Comparison of ENCODE assay signal across 13 cellular contexts in genomic region chr12:6330192-6330591, GRCh38. TPM values are rescaled to one million over a fixed set of nuclear protein-coding genes. Genes with fewer than 3 reads are reported as not detected.
DNase-seq lines count a peak whose midpoint lies in the region; ATAC-seq, FAIRE-seq and TF ChIP-seq lines count a peak whose summit lies in the region.
"Had no signal": no experiment of that assay in that cellular context is flagged by ENCODE, and none has a peak within 500 bp of the region (broad histone marks: within the 10 kb centered on the region; RNA-seq: fewer than 3 reads in every experiment).

No MANE protein-coding gene starts in this region.

- POLR2A ChIA-PET in A549 (lab: Yijun Ruan, JAX): interaction anchor here (1.4 kb wide), 1 partner anchor 33 kb away, joined by 4 read pairs; no protein-coding TSS in a partner anchor

- WGBS in A549 (ENCODE audit: missing lambda C conversion rate): 90% methylated on average over 5 of the region's 5 CpGs

- H3K4me1 ChIP-seq in A549 (peaks cover 100% of the 10 kb centered on the region), Peyer's patch (peaks cover 0 to 53% (median 12%) of the 10 kb centered on the region in 4 donors), muscle layer of duodenum (ENCODE audit: control insufficient read depth in 1 of 2, insufficient read depth in 2 of 2, low read length in 2 of 2) (peaks cover 17 to 46% of the 10 kb centered on the region in 2 donors), foreskin keratinocyte (peaks cover 27% of the 10 kb centered on the region)

- no peak for TF ChIP-seq RAD21 in A549 (conservative IDR thresholded peaks at IDR 0.05 in 1 of 2, IDR thresholded peaks at IDR 0.05 in 1 of 2)

- TF ChIP-seq POLR2A in A549 (IDR thresholded peaks at IDR 0.05; ENCODE audit: low read length): no peak
- TF ChIP-seq POLR2A in Peyer's patch (IDR thresholded peaks at IDR 0.05): no peak

- TF ChIP-seq CTCF in A549 (IDR thresholded peaks at IDR 0.05): no peak
- TF ChIP-seq CTCF in Peyer's patch (IDR thresholded peaks at IDR 0.05): no peak
- no peak for TF ChIP-seq CTCF in foreskin keratinocyte (conservative IDR thresholded peaks at IDR 0.05)

- FAIRE-seq in A549 (lab: Jason Lieb, UNC): no peak

- TF ChIP-seq EP300 in A549 (IDR thresholded peaks at IDR 0.05): no peak

- CTCF ChIA-PET in A549 (lab: Yijun Ruan, JAX): interaction anchor here (1.0 to 29.7 kb wide), 7 partner anchors 10 to 136 kb away, joined by 3 to 705 read pairs (median 4); partner anchors contain the start of genes LTBR and SCNN1A

- H3K4me3 ChIP-seq in A549: no peak overlapping the region
- no peak overlapping the region for H3K4me3 ChIP-seq in Peyer's patch
- H3K4me3 ChIP-seq in muscle layer of duodenum (ENCODE audit: low read depth in 1 of 2, low read length in 2 of 2): no peak overlapping the region

- H3K9me3 ChIP-seq in A549 (no peaks in the 10 kb centered on the region), Peyer's patch (no peaks in the 10 kb centered on the region), muscle layer of duodenum (ENCODE audit: control insufficient read depth in 1 of 2, low read length in 2 of 2) (no peaks in the 10 kb centered on the region)

- H3K4me2 ChIP-seq in A549: 0 out of 3 replicates have a peak overlapping the region, but pooled peaks have one; percentile 6

- peak overlapping the region; percentile 95 to 98; a peak in 5 of 6 replicates for H3K27ac ChIP-seq in A549
- peak overlapping the region in 3 of 4 donors; percentile 19 to 38 (median 20) for H3K27ac ChIP-seq in Peyer's patch
- H3K27ac ChIP-seq in muscle layer of duodenum (ENCODE audit: low read length): peak overlapping the region; percentile 11
- no peak overlapping the region for H3K27ac ChIP-seq in foreskin keratinocyte

- ATAC-seq in A549 (no peak), GM19035 (IDR thresholded peaks at IDR 0.05; ENCODE audit: unreplicated experiment) (peak; percentile 65), foreskin keratinocyte (no peak), GM18520 (IDR thresholded peaks at IDR 0.05; ENCODE audit: unreplicated experiment) (no peak)

- H3K36me3 ChIP-seq in Peyer's patch (peaks cover 0 to 85% (median 4%) of the 10 kb centered on the region in 3 donors), muscle layer of duodenum (ENCODE audit: control insufficient read depth in 1 of 2, insufficient read depth in 2 of 2, low read length in 2 of 2) (peaks cover 55 to 69% of the 10 kb centered on the region in 2 donors)

- no peak for DNase-seq in A549 (ENCODE audit: low read depth in 1 of 2, low spot score in 1 of 2)
- peak in 2 of 3 donors; percentile 70 to 76 for DNase-seq in Peyer's patch
- DNase-seq in foreskin keratinocyte: no peak
- no peak for DNase-seq in H4 (ENCODE audit: low spot score)
- DNase-seq in cerebellar cortex (ENCODE audit: low spot score): no peak
- DNase-seq: CD4-positive, alpha-beta memory T cell; NCI-H2029 treated with DMSO at 0.1 percent for 48 hours; SHP77; stimulated activated CD4-positive, alpha-beta T cell treated with anti-CD3 and anti-CD28 coated beads, Interleukin-12 subunit alpha, Interleukin-12 subunit beta, amount 100 ng/mL, for 4 hours; substantia nigra had no signal

- H3K27me3 ChIP-seq in Peyer's patch: no peaks in the 10 kb centered on the region
- H3K27me3 ChIP-seq in muscle layer of duodenum (ENCODE audit: low read depth, low read length): no peaks in the 10 kb centered on the region
- no peaks in the 10 kb centered on the region for H3K27me3 ChIP-seq in foreskin keratinocyte

TF ChIP-seq in A549, 52 proteins besides CTCF, POLR2A, EP300 and RAD21:
- no peak for TF ChIP-seq CBX8 (IDR thresholded peaks at IDR 0.05)
- TF ChIP-seq PBX3 (IDR thresholded peaks at IDR 0.05): 0 out of 2 replicates have a peak, but pooled peaks have one; percentile 30
- no peak for TF ChIP-seq FOSB (CRISPR knock-in tag; IDR thresholded peaks at IDR 0.05)

RNA-seq across cellular contexts. Expression of gene TNFRSF1A, which starts 11.7 kb away (rescaled TPM):
- polyA plus RNA-seq in A549 (2011; rRNA removed): 460 and 621 TPM in 2 replicates
- polyA plus RNA-seq in A549 (2012; cell fraction: cytosol; rRNA removed): 275 and 344 TPM in 2 replicates
- polyA plus RNA-seq in A549 (2012; cell fraction: nucleus; rRNA removed): 409 and 455 TPM in 2 replicates
- polyA plus RNA-seq in A549 (2017; fragmentation: RNase III; extraction: RNeasy Plus Mini Kit Qiagen cat#74134 plus additional on column Dnase treatment): 324 to 416 TPM (median 367 TPM) in 3 replicates
- 307 and 325 TPM in 2 replicates for polyA minus RNA-seq in A549 (2011; rRNA and poly(A)+ RNA removed)
- total RNA-seq in Peyer's patch: 100 to 1,000 TPM in 3 of 4 donors, 10 to 100 TPM in 1; 90.8 to 547 (median 393) TPM
- 125 and 135 TPM in 2 replicates for total RNA-seq in foreskin keratinocyte
- 113 TPM in 2 replicates for polyA plus RNA-seq in foreskin keratinocyte
- 320 and 327 TPM in 2 replicates for total RNA-seq in H4 (2014; rRNA removed; shearing (Covaris generic))

RNA-seq across cellular contexts. Expression of gene PLEKHG6, which starts 19.7 kb away (rescaled TPM):
- polyA plus RNA-seq in A549 (2011; rRNA removed): 0.25 and 0.31 TPM in 2 replicates
- polyA plus RNA-seq in A549 (2012; cell fraction: cytosol; rRNA removed): 0.26 and 0.70 TPM in 2 replicates
- polyA plus RNA-seq in A549 (2012; cell fraction: nucleus; rRNA removed): 0.26 and 0.33 TPM in 2 replicates
- polyA plus RNA-seq in A549 (2017; fragmentation: RNase III; extraction: RNeasy Plus Mini Kit Qiagen cat#74134 plus additional on column Dnase treatment): 0.15 to 0.29 TPM (median 0.16 TPM) in 3 replicates
- polyA minus RNA-seq in A549 (2011; rRNA and poly(A)+ RNA removed): 0.41 and 0.88 TPM in 2 replicates
- 100 to 1,000 TPM; 145 to 543 (median 176) TPM for total RNA-seq in Peyer's patch
- total RNA-seq in foreskin keratinocyte: 3.3 and 4.5 TPM in 2 replicates
- 3.5 and 3.6 TPM in 2 replicates for polyA plus RNA-seq in foreskin keratinocyte
- total RNA-seq in H4 (2014; rRNA removed; shearing (Covaris generic)): 0.10 TPM in 1 of 2 replicates, not detected in the other
- total RNA-seq: CD4-positive, alpha-beta memory T cell had no signal

RNA-seq across cellular contexts. Expression of gene SCNN1A, which starts 45.2 kb away (rescaled TPM):
- polyA plus RNA-seq in A549 (2011; rRNA removed): 7.0 and 7.6 TPM in 2 replicates
- 4.2 and 6.8 TPM in 2 replicates for polyA plus RNA-seq in A549 (2012; cell fraction: cytosol; rRNA removed)
- polyA plus RNA-seq in A549 (2012; cell fraction: nucleus; rRNA removed): 14.1 and 14.4 TPM in 2 replicates
- polyA plus RNA-seq in A549 (2017; fragmentation: RNase III; extraction: RNeasy Plus Mini Kit Qiagen cat#74134 plus additional on column Dnase treatment): 4.3 to 6.0 TPM (median 5.7 TPM) in 3 replicates
- polyA minus RNA-seq in A549 (2011; rRNA and poly(A)+ RNA removed): 6.4 and 12.4 TPM in 2 replicates
- 100 to 1,000 TPM in 3 of 4 donors, 10 to 100 TPM in 1; 93.3 to 275 (median 143) TPM for total RNA-seq in Peyer's patch
- 1.1 and 3.2 TPM in 2 replicates for total RNA-seq in foreskin keratinocyte
- polyA plus RNA-seq in foreskin keratinocyte: 1.2 and 3.2 TPM in 2 replicates
- 1.7 and 2.1 TPM in 2 replicates for total RNA-seq in H4 (2014; rRNA removed; shearing (Covaris generic))

RNA-seq across cellular contexts. Expression of gene LTBR, which starts 53.8 kb away (rescaled TPM):
- polyA plus RNA-seq in A549 (2011; rRNA removed) (57.3 and 63.9 TPM in 2 replicates), A549 (2017; fragmentation: RNase III; extraction: RNeasy Plus Mini Kit Qiagen cat#74134 plus additional on column Dnase treatment) (90.4 to 110 TPM (median 109 TPM) in 3 replicates), foreskin keratinocyte (119 and 138 TPM in 2 replicates)
- 72.7 and 103 TPM in 2 replicates for polyA plus RNA-seq in A549 (2012; cell fraction: cytosol; rRNA removed)
- polyA plus RNA-seq in A549 (2012; cell fraction: nucleus; rRNA removed): 137 and 148 TPM in 2 replicates
- polyA minus RNA-seq in A549 (2011; rRNA and poly(A)+ RNA removed): 47.1 and 54.7 TPM in 2 replicates
- total RNA-seq in Peyer's patch (100 to 1,000 TPM; 113 to 313 (median 294) TPM), foreskin keratinocyte (112 and 121 TPM in 2 replicates)
- total RNA-seq in H4 (2014; rRNA removed; shearing (Covaris generic)): 19.5 and 31.5 TPM in 2 replicates
- polyA plus RNA-seq: CD4-positive, alpha-beta memory T cell had no signal

Comparison
In these comparisons a context has a peak if more than half of its experiments do, and no peak if none do; other contexts are left out.
1. DNase-seq: peak in Peyer's patch (2 of 3); none in A549 (0 of 2), foreskin keratinocyte (0 of 2), H4 (single experiment) and cerebellar cortex (single experiment).
2. RNA of gene PLEKHG6, which starts 19.7 kb away (total RNA-seq): 145 to 543 TPM in Peyer's patch; 3.3 to 4.5 TPM in foreskin keratinocyte and 0.10 TPM in H4; every median in the first group is over 10 times any median in the second.
3. RNA of gene SCNN1A, which starts 45.2 kb away (total RNA-seq): 93.3 to 275 TPM in Peyer's patch; 1.1 to 3.2 TPM in foreskin keratinocyte and 1.7 to 2.1 TPM in H4; every median in the first group is over 10 times any median in the second.